ENCODE assay signal across 2 cellular contexts in the genomic region with DNA sequence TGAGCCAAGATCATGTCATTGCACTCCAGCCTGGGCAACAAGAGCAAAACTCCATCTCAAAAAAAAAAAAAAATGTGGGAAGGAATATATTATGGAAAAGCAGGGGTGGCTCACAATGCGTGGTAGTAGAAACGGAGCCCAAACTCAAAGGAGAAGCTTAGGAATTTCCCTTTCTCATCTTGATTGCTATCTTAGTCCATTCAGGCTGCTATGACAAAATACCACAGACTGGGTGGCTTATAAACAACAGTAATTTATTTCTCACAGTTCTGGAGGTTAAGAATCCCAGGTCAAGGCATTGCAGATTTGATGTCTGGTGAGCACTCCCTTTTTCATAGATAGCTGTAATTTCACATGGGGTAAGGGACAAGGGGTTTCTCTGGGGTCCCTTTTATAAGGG.
TF ChIP-seq lines count a peak whose summit lies in the region.

No MANE protein-coding gene starts in this region.

TF ChIP-seq in SK-N-SH, 30 proteins besides CTCF, POLR2A, EP300 and RAD21 (continued from another document):
- TF ChIP-seq, protein P1, sequence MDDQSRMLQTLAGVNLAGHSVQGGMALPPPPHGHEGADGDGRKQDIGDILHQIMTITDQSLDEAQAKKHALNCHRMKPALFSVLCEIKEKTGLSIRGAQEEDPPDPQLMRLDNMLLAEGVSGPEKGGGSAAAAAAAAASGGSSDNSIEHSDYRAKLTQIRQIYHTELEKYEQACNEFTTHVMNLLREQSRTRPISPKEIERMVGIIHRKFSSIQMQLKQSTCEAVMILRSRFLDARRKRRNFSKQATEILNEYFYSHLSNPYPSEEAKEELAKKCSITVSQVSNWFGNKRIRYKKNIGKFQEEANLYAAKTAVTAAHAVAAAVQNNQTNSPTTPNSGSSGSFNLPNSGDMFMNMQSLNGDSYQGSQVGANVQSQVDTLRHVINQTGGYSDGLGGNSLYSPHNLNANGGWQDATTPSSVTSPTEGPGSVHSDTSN (IDR thresholded peaks at IDR 0.05): peak; percentile 29; the same call in 1 of the 2 replicates
- TF ChIP-seq JUND (IDR thresholded peaks at IDR 0.05) (0 out of 2 replicates have a peak, but pooled peaks have one; percentile 6), YY1 (IDR thresholded peaks at IDR 0.05; ENCODE audit: low read depth) (no peak)

TF ChIP-seq in SK-N-SH treated with all-trans-retinoic acid at 6 μM for 48 hours, 23 proteins besides CTCF, POLR2A, EP300 and RAD21 (continued from another document):
- TF ChIP-seq CREB5 (CRISPR knock-in tag; IDR thresholded peaks at IDR 0.05; ENCODE audit: low read depth): no peak
- TF ChIP-seq SNAI2 (CRISPR knock-in tag; IDR thresholded peaks at IDR 0.05): no peak
- TF ChIP-seq ZC3H10 (CRISPR knock-in tag; IDR thresholded peaks at IDR 0.05): no peak
- TF ChIP-seq ISL1 (CRISPR knock-in tag; IDR thresholded peaks at IDR 0.05): no peak
- no peak for TF ChIP-seq TSHZ2 (CRISPR knock-in tag; IDR thresholded peaks at IDR 0.05)
- TF ChIP-seq BACH2 (CRISPR knock-in tag; IDR thresholded peaks at IDR 0.05; ENCODE audit: borderline replicate concordance): no peak
- no peak for TF ChIP-seq OSR1 (CRISPR knock-in tag; IDR thresholded peaks at IDR 0.05)
- TF ChIP-seq ZNF8 (CRISPR knock-in tag; IDR thresholded peaks at IDR 0.05): no peak
- no peak for TF ChIP-seq ZFP30 (CRISPR knock-in tag; IDR thresholded peaks at IDR 0.05)
- no peak for TF ChIP-seq GLIS3 (CRISPR knock-in tag; IDR thresholded peaks at IDR 0.05)
- no peak for TF ChIP-seq ZNF70 (CRISPR knock-in tag; IDR thresholded peaks at IDR 0.05)
